In genomic region chr11:64305691-64306562, GRCh38 we compare ENCODE assay signal across 1 cellular context.
A peak's percentile ranks its signal among the peaks of the same experiment; 100 is the strongest.
TF ChIP-seq lines count a peak whose summit lies in the region.

No MANE protein-coding gene starts in this region.

TF ChIP-seq in HEK293, 187 proteins besides CTCF, POLR2A, EP300 and RAD21 (continued from another document and continues in another):
- TF ChIP-seq REST (tag by site-specific recombination; IDR thresholded peaks at IDR 0.05) (no peak), ZNF596 (tag by site-specific recombination; IDR thresholded peaks at IDR 0.05) (0 out of 2 replicates have a peak, but pooled peaks have one; percentile 8), WT1 (tag by site-specific recombination; IDR thresholded peaks at IDR 0.05) (0 out of 2 replicates have a peak, but pooled peaks have one; percentile 10), ZNF626 (tag by site-specific recombination; IDR thresholded peaks at IDR 0.05) (no peak), ZNF707 (tag by site-specific recombination; IDR thresholded peaks at IDR 0.05) (no peak), KLF10 (tag by site-specific recombination; IDR thresholded peaks at IDR 0.05) (peak; percentile 10; the same call in 1 of the 2 replicates), ELK4 (IDR thresholded peaks at IDR 0.05; ENCODE audit: borderline replicate concordance, low read depth, low read length) (no peak), GLIS2 (tag by site-specific recombination; IDR thresholded peaks at IDR 0.05) (peak; percentile 79), ZNF398 (tag by site-specific recombination; IDR thresholded peaks at IDR 0.05) (peak; percentile 76), SP2 (tag by site-specific recombination; IDR thresholded peaks at IDR 0.05) (peak; percentile 52; the same call in 1 of the 2 replicates), ZNF18 (tag by site-specific recombination; IDR thresholded peaks at IDR 0.05) (no peak), ZXDB (tag by site-specific recombination; IDR thresholded peaks at IDR 0.05) (0 out of 2 replicates have a peak, but pooled peaks have one; percentile 51), GLIS1 (tag by site-specific recombination; IDR thresholded peaks at IDR 0.05) (peak; percentile 89), ZNF692 (tag by site-specific recombination; IDR thresholded peaks at IDR 0.05) (peak; percentile 38; the same call in 1 of the 2 replicates), ZNF302 (tag by site-specific recombination; IDR thresholded peaks at IDR 0.05; ENCODE audit: low read depth) (no peak), ZNF530 (tag by site-specific recombination; IDR thresholded peaks at IDR 0.05; ENCODE audit: low read depth) (no peak), ZNF76 (tag by site-specific recombination; IDR thresholded peaks at IDR 0.05; ENCODE audit: borderline replicate concordance, low read depth) (no peak), ZNF580 (tag by site-specific recombination; IDR thresholded peaks at IDR 0.05) (no peak), SCRT1 (tag by site-specific recombination; IDR thresholded peaks at IDR 0.05; ENCODE audit: borderline replicate concordance) (no peak), ZNF394 (tag by site-specific recombination; IDR thresholded peaks at IDR 0.05; ENCODE audit: borderline replicate concordance) (0 out of 2 replicates have a peak, but pooled peaks have one; percentile 9), ZNF16 (tag by site-specific recombination; IDR thresholded peaks at IDR 0.05; ENCODE audit: low read depth) (no peak), ZFP69B (tag by site-specific recombination; IDR thresholded peaks at IDR 0.05) (no peak), ZBTB8A (tag by site-specific recombination; IDR thresholded peaks at IDR 0.05) (0 out of 2 replicates have a peak, but pooled peaks have one; percentile 11), SP3 (tag by site-specific recombination; IDR thresholded peaks at IDR 0.05) (peak; percentile 72), ZFP37 (tag by site-specific recombination; IDR thresholded peaks at IDR 0.05) (no peak), SETDB1 (IDR thresholded peaks at IDR 0.05; ENCODE audit: insufficient read length, low read length) (no peak), ZNF658 (tag by site-specific recombination; IDR thresholded peaks at IDR 0.05) (no peak), ZBTB26 (tag by site-specific recombination; optimal IDR thresholded peaks at IDR 0.05) (peak; percentile 41), KLF8 (tag by site-specific recombination; IDR thresholded peaks at IDR 0.05) (no peak), ZFHX2 (tag by site-specific recombination; conservative IDR thresholded peaks at IDR 0.05) (peak; percentile 35; the same call in 1 of the 2 replicates), ZNF521 (tag by site-specific recombination; IDR thresholded peaks at IDR 0.05) (no peak), ZNF324 (tag by site-specific recombination; IDR thresholded peaks at IDR 0.05) (no peak), EGR2 (tag by site-specific recombination; IDR thresholded peaks at IDR 0.05; ENCODE audit: low read depth) (peak; percentile 35; the same call in 1 of the 2 replicates), ZBTB10 (tag by site-specific recombination; IDR thresholded peaks at IDR 0.05) (no peak), ZIC2 (tag by site-specific recombination; IDR thresholded peaks at IDR 0.05) (peak; percentile 50; the same call in 1 of the 2 replicates), ZNF48 (tag by site-specific recombination; IDR thresholded peaks at IDR 0.05) (no peak), BCL11B (tag by site-specific recombination; IDR thresholded peaks at IDR 0.05; ENCODE audit: low read depth) (peak; percentile 78), ZNF341 (tag by site-specific recombination; IDR thresholded peaks at IDR 0.05; ENCODE audit: low read depth) (peak; percentile 44), ZBTB11 (tag by site-specific recombination; conservative IDR thresholded peaks at IDR 0.05; ENCODE audit: low read depth) (peak; percentile 38; the same call in 1 of the 2 replicates), ZBTB20 (tag by site-specific recombination; IDR thresholded peaks at IDR 0.05) (peak; percentile 89), ZNF366 (tag by site-specific recombination; conservative IDR thresholded peaks at IDR 0.05) (0 out of 2 replicates have a peak, but pooled peaks have one; percentile 9), ZBTB48 (tag by site-specific recombination; IDR thresholded peaks at IDR 0.05) (peak; percentile 84), HOXC10 (CRISPR knock-in tag; IDR thresholded peaks at IDR 0.05) (no peak), ZNF629 (tag by site-specific recombination; IDR thresholded peaks at IDR 0.05) (no peak), ZNF843 (tag by site-specific recombination; IDR thresholded peaks at IDR 0.05) (no peak), ZNF311 (tag by site-specific recombination; IDR thresholded peaks at IDR 0.05; ENCODE audit: borderline replicate concordance) (no peak)
